Comparison of ENCODE assay signal across 16 cellular contexts in the genomic region with DNA sequence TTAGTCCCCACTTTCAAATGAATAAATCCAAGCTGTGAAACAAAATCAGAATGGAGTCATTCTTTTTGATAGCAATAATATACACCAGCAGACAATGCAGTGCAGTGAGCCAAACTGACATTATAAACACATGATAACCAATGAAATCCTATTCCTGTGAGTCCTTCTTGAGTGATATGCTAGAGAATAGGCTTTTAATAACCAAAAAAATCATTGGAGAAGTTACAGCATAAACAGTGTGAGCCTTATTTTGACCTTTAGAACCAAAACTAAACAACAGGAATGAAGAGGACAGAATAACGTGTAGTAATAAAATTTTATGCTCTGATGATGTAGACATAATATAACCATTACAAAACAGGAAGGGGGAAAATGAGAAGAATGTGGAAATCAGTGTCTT. TPM values are rescaled to one million over a fixed set of nuclear protein-coding genes. Genes with fewer than 3 reads are reported as not detected.
A peak's percentile ranks its signal among the peaks of the same experiment; 100 is the strongest.
DNase-seq lines count a peak whose midpoint lies in the region; ATAC-seq and TF ChIP-seq lines count a peak whose summit lies in the region.
"Had no signal": no experiment of that assay in that cellular context is flagged by ENCODE, and none has a peak within 500 bp of the region (broad histone marks: within the 10 kb centered on the region; RNA-seq: fewer than 3 reads in every experiment).

No MANE protein-coding gene starts in this region.

- no peak overlapping the region for H3K4me2 ChIP-seq in neural progenitor cell
- H3K4me2 ChIP-seq: A549, smooth muscle cell had no signal

- H3K79me2 ChIP-seq in neural progenitor cell (ENCODE audit: low read depth) = peaks cover 10% of the 10 kb centered on the region

- H4K20me1 ChIP-seq in neural progenitor cell (ENCODE audit: low read depth) = no peaks in the 10 kb centered on the region

- ATAC-seq in activated CD4-positive, alpha-beta T cell treated with anti-CD3 and anti-CD28 coated beads for 36 hours = no peak
- ATAC-seq in T-helper 17 cell (no peak), left lung (peak; percentile 17), GM19395 (IDR thresholded peaks at IDR 0.05; ENCODE audit: unreplicated experiment) (no peak)
- ATAC-seq: A549; activated CD8-positive, alpha-beta memory T cell treated with anti-CD3 and anti-CD28 coated beads, Interleukin-2, amount 10 ng/mL, durations not matched to agents 7 days and 5 days had no signal

- intact Hi-C loops in activated CD4-positive, alpha-beta T cell treated with anti-CD3 and anti-CD28 coated beads for 36 hours (cut with DNase I, micrococcal nuclease) = loop anchor here in 1 of 2 experiments (10.0 kb wide), 1 partner anchor 284 kb away; no protein-coding TSS in a partner anchor
- intact Hi-C loops in left lung (cut with DNase I) = no loop called here
- intact Hi-C loops in spleen (cut with DNase I; ENCODE audit: low total_unique reads) = no loop called here

- no peak overlapping the region for H3K9ac ChIP-seq in neural progenitor cell

- DNase-seq in activated CD4-positive, alpha-beta T cell treated with anti-CD3 and anti-CD28 coated beads for 36 hours = no peak
- no peak for DNase-seq in activated CD4-positive, alpha-beta T cell treated with anti-CD3 and anti-CD28 coated beads, Interleukin-2, amount 50 U/mL, for 1 hour
- DNase-seq in T-helper 17 cell (no peak), left lung (no peak), spleen (no peak), GM13977 (ENCODE audit: low spot score) (no peak), neural progenitor cell (ENCODE audit: low spot score) (no peak)
- DNase-seq: activated CD8-positive, alpha-beta memory T cell treated with anti-CD3 and anti-CD28 coated beads, Interleukin-2, amount 10 ng/mL, durations not matched to agents 7 days and 5 days; amniotic stem cell; naive thymus-derived CD4-positive, alpha-beta T cell had no signal

- no peak for TF ChIP-seq CTCF in left lung (IDR thresholded peaks at IDR 0.05)
- no peak for TF ChIP-seq CTCF in spleen (IDR thresholded peaks at IDR 0.05 in 8 of 11, conservative IDR thresholded peaks at IDR 0.05 in 3 of 11)
- TF ChIP-seq CTCF in GM13977 (IDR thresholded peaks at IDR 0.05; ENCODE audit: extremely low read depth, insufficient read depth, missing control alignments) = no peak
- TF ChIP-seq CTCF in neural progenitor cell (IDR thresholded peaks at IDR 0.05) = no peak

- H3K4me3 ChIP-seq in left lung (no peak overlapping the region), spleen (no peak overlapping the region), neural progenitor cell (no peak overlapping the region)
- H3K4me3 ChIP-seq: A549, SJSA1, smooth muscle cell, thoracic aorta had no signal

- H3K9me3 ChIP-seq in T-helper 17 cell (ENCODE audit: control insufficient read depth, low read length, poor library complexity, severe bottlenecking) (no peaks in the 10 kb centered on the region), left lung (no peaks in the 10 kb centered on the region), spleen (no peaks in the 10 kb centered on the region), neural progenitor cell (ENCODE audit: low read depth) (no peaks in the 10 kb centered on the region)
- H3K9me3 ChIP-seq: A549, SJSA1, thoracic aorta had no signal

- peaks cover 4 to 69% of the 10 kb centered on the region in 2 donors for H3K36me3 ChIP-seq in left lung
- H3K36me3 ChIP-seq in spleen = peaks cover 3 to 97% (median 71%) of the 10 kb centered on the region in 6 donors
- H3K36me3 ChIP-seq in neural progenitor cell = peaks cover 9% of the 10 kb centered on the region

- H3K27me3 ChIP-seq in left lung = no peaks in the 10 kb centered on the region
- H3K27me3 ChIP-seq in spleen (replicated peaks in 1 of 7) = no peaks in the 10 kb centered on the region
- no peaks in the 10 kb centered on the region for H3K27me3 ChIP-seq in neural progenitor cell
- H3K27me3 ChIP-seq: SJSA1 had no signal

- CTCF ChIA-PET in activated CD4-positive, alpha-beta T cell treated with anti-CD3 and anti-CD28 coated beads for 36 hours (lab: Charles Lee) = no interaction called here

- H3K4me1 Mint-ChIP-seq in activated CD4-positive, alpha-beta T cell treated with anti-CD3 and anti-CD28 coated beads for 36 hours = peaks cover 39% of the 10 kb centered on the region
- peaks cover 42% of the 10 kb centered on the region for H3K4me1 Mint-ChIP-seq in T-helper 17 cell
- H3K4me1 Mint-ChIP-seq in neural progenitor cell = peaks cover 12% of the 10 kb centered on the region

- no peak overlapping the region for H3K4me3 Mint-ChIP-seq in activated CD4-positive, alpha-beta T cell treated with anti-CD3 and anti-CD28 coated beads for 36 hours
- no peak overlapping the region for H3K4me3 Mint-ChIP-seq in T-helper 17 cell
- H3K4me3 Mint-ChIP-seq in neural progenitor cell = no peak overlapping the region
- H3K4me3 Mint-ChIP-seq: activated CD8-positive, alpha-beta memory T cell treated with anti-CD3 and anti-CD28 coated beads, Interleukin-2, amount 10 ng/mL, durations not matched to agents 7 days and 5 days; naive thymus-derived CD4-positive, alpha-beta T cell had no signal

- H3K27ac ChIP-seq in left lung (peak overlapping the region; percentile 51 to 86), spleen (peak overlapping the region in 7 of 8 donors; percentile 24 to 83 (median 73)), neural progenitor cell (no peak overlapping the region)
- H3K27ac ChIP-seq: A549, SJSA1 had no signal

- WGBS in spleen, 5 donors = 30 to 69% (median 42%) methylated on average over 1 of the region's 1 CpG

- POLR2A ChIA-PET in activated CD4-positive, alpha-beta T cell treated with anti-CD3 and anti-CD28 coated beads for 36 hours (lab: Charles Lee) = no interaction called here

- H3F3A ChIP-seq in neural progenitor cell (ENCODE audit: low read depth) = no peaks in the 10 kb centered on the region

- H3K36me3 Mint-ChIP-seq in activated CD4-positive, alpha-beta T cell treated with anti-CD3 and anti-CD28 coated beads for 36 hours (ENCODE audit: low read depth) = peaks cover 71% of the 10 kb centered on the region
- H3K36me3 Mint-ChIP-seq in T-helper 17 cell (ENCODE audit: low read depth) (peaks cover 18% of the 10 kb centered on the region), neural progenitor cell (peaks cover 35% of the 10 kb centered on the region)

- H3K27me3 Mint-ChIP-seq in activated CD4-positive, alpha-beta T cell treated with anti-CD3 and anti-CD28 coated beads for 36 hours = no peaks in the 10 kb centered on the region
- no peaks in the 10 kb centered on the region for H3K27me3 Mint-ChIP-seq in T-helper 17 cell
- H3K27me3 Mint-ChIP-seq in neural progenitor cell (ENCODE audit: insufficient read depth, low read depth) = no peaks in the 10 kb centered on the region
- H3K27me3 Mint-ChIP-seq: activated CD8-positive, alpha-beta memory T cell treated with anti-CD3 and anti-CD28 coated beads, Interleukin-2, amount 10 ng/mL, durations not matched to agents 7 days and 5 days; naive thymus-derived CD4-positive, alpha-beta T cell had no signal

- in situ Hi-C loops in GM13977 (cut with MboI; ENCODE audit: low pct_unique_long_range_greater_than_20kb, low sequenced_read_pairs, unreplicated experiment) = no loop called here

- no peak overlapping the region for H2AFZ ChIP-seq in neural progenitor cell (replicated peaks)

- TF ChIP-seq POLR2A in spleen (IDR thresholded peaks at IDR 0.05) = no peak

- peaks cover 0 to 26% of the 10 kb centered on the region in 2 donors for H3K4me1 ChIP-seq in left lung
- peaks cover 3 to 32% (median 12%) of the 10 kb centered on the region in 6 donors for H3K4me1 ChIP-seq in spleen
- H3K4me1 ChIP-seq in neural progenitor cell = peaks cover 11% of the 10 kb centered on the region
- H3K4me1 ChIP-seq: A549 had no signal

- no peaks in the 10 kb centered on the region for H3K9me3 Mint-ChIP-seq in activated CD4-positive, alpha-beta T cell treated with anti-CD3 and anti-CD28 coated beads for 36 hours (ENCODE audit: low read depth)
- H3K9me3 Mint-ChIP-seq in neural progenitor cell = no peaks in the 10 kb centered on the region

- H3K27ac Mint-ChIP-seq in activated CD4-positive, alpha-beta T cell treated with anti-CD3 and anti-CD28 coated beads for 36 hours = peak overlapping the region; percentile 72
- H3K27ac Mint-ChIP-seq in T-helper 17 cell (peak overlapping the region; percentile 84), neural progenitor cell (no peak overlapping the region)
- H3K27ac Mint-ChIP-seq: activated CD8-positive, alpha-beta memory T cell treated with anti-CD3 and anti-CD28 coated beads, Interleukin-2, amount 10 ng/mL, durations not matched to agents 7 days and 5 days had no signal

RNA-seq across cellular contexts. Expression of gene HUS1, which starts 8.7 kb away (rescaled TPM):
- 10 to 100 TPM; 40.5 to 41.5 TPM for total RNA-seq in activated CD4-positive, alpha-beta T cell treated with anti-CD3 and anti-CD28 coated beads for 36 hours
- 10 to 100 TPM; 57.7 to 65.1 TPM for total RNA-seq in T-helper 17 cell
- 10 to 100 TPM; 36.7 to 38.7 TPM for total RNA-seq in left lung
- 10 to 100 TPM; 29.5 to 74.2 (median 37.3) TPM for total RNA-seq in spleen
- polyA plus RNA-seq in spleen = 1 to 10 TPM; 4.8 to 8.7 (median 6.2) TPM
- 31.2 and 48.7 TPM in 2 replicates for total RNA-seq in neural progenitor cell (ENCODE audit: low replicate concordance)

RNA-seq across cellular contexts. Expression of gene PKD1L1, which starts 22.5 kb away (rescaled TPM):
- under 1 TPM; 0.09 to 0.16 TPM for total RNA-seq in activated CD4-positive, alpha-beta T cell treated with anti-CD3 and anti-CD28 coated beads for 36 hours
- total RNA-seq in T-helper 17 cell (under 1 TPM; 0.77 to 0.83 TPM), left lung (under 1 TPM; 0.52 to 0.67 TPM), spleen (under 1 TPM; 0.28 to 0.85 (median 0.40) TPM), neural progenitor cell (ENCODE audit: low replicate concordance) (0.07 and 0.09 TPM in 2 replicates)
- polyA plus RNA-seq in spleen = 1 to 10 TPM in 2 of 3 donors, under 1 TPM in 1; 0.41 to 1.3 (median 1.1) TPM

RNA-seq across cellular contexts. Expression of gene SUN3, which starts 58.2 kb away (rescaled TPM):
- total RNA-seq in activated CD4-positive, alpha-beta T cell treated with anti-CD3 and anti-CD28 coated beads for 36 hours = not detected
- not detected for total RNA-seq in T-helper 17 cell
- not detected for total RNA-seq in left lung
- total RNA-seq in spleen = not detected
- not detected for polyA plus RNA-seq in spleen
- total RNA-seq in neural progenitor cell (ENCODE audit: low replicate concordance) = not detected in 2 replicates
- total RNA-seq: activated CD8-positive, alpha-beta memory T cell treated with anti-CD3 and anti-CD28 coated beads, Interleukin-2, amount 10 ng/mL, durations not matched to agents 7 days and 5 days; frontal cortex; smooth muscle cell; thoracic aorta had no signal
- polyA plus RNA-seq: A549, smooth muscle cell had no signal
